In genomic region chr2:180006236-180006635, GRCh38 we compare ENCODE assay signal across 8 cellular contexts. TPM values are rescaled to one million over a fixed set of nuclear protein-coding genes. Genes with fewer than 3 reads are reported as not detected.
A peak's percentile ranks its signal among the peaks of the same experiment; 100 is the strongest.
DNase-seq lines count a peak whose midpoint lies in the region; ATAC-seq and TF ChIP-seq lines count a peak whose summit lies in the region.

No MANE protein-coding gene starts in this region.

- TF ChIP-seq CTCF in AG09309 (IDR thresholded peaks at IDR 0.05; ENCODE audit: control insufficient read depth, insufficient read depth, low read depth, low read length, missing control alignments) (no peak), mammary epithelial cell (conservative IDR thresholded peaks at IDR 0.05 in 1 of 2, IDR thresholded peaks at IDR 0.05 in 1 of 2; ENCODE audit: extremely low read depth in 1 of 2, insufficient read depth in 1 of 2, low read depth in 1 of 2, low read length in 2 of 2) (no peak)

- H2AFZ ChIP-seq in Karpas-422 (ENCODE audit: low read length) (no peak overlapping the region), mammary epithelial cell (ENCODE audit: low read depth, low read length) (peak overlapping the region; percentile 87)

- DNase-seq in AG09309 (ENCODE audit: low read depth) (no peak), Karpas-422 (peak; percentile 46), mammary epithelial cell (no peak), NCI-H524 (lab: John Stamatoyannopoulos, UW) (no peak), UCSD-AML1 (lab: John Stamatoyannopoulos, UW; ENCODE audit: unreplicated experiment) (no peak)

- H3K4me2 ChIP-seq in Karpas-422 (ENCODE audit: low read depth, low read length, poor library complexity, severe bottlenecking), result peak overlapping the region; percentile 76
- peak overlapping the region; percentile 83 for H3K4me2 ChIP-seq in mammary epithelial cell (ENCODE audit: insufficient read depth, low read depth, low read length)

- H3K4me1 ChIP-seq in Karpas-422 (ENCODE audit: low read length), result peaks cover 22% of the 10 kb centered on the region
- H3K4me1 ChIP-seq in mammary epithelial cell (ENCODE audit: insufficient read depth, low read length), result peaks cover 15% of the 10 kb centered on the region
- H3K4me1 ChIP-seq in muscle layer of colon (ENCODE audit: insufficient read depth, low read length), result peaks cover 10% of the 10 kb centered on the region

- H3K9me2 ChIP-seq in Karpas-422 (replicated peaks; ENCODE audit: insufficient read depth, low read length), result no peaks in the 10 kb centered on the region

- H3K9me3 ChIP-seq in Karpas-422 (ENCODE audit: low read length) (no peaks in the 10 kb centered on the region), mammary epithelial cell (replicated peaks; ENCODE audit: insufficient read depth, low read length) (no peaks in the 10 kb centered on the region), muscle layer of colon (ENCODE audit: low read length) (no peaks in the 10 kb centered on the region)

- H3K27ac ChIP-seq in Karpas-422 (ENCODE audit: low read length) (peak overlapping the region; percentile 75; the same call in 1 of the 2 replicates), mammary epithelial cell (ENCODE audit: insufficient read depth, low read depth, low read length) (peak overlapping the region; percentile 97), muscle layer of colon (ENCODE audit: low read depth, low read length) (peak overlapping the region; percentile 81)

- H3K9ac ChIP-seq in Karpas-422 (ENCODE audit: low read length) (peak overlapping the region; percentile 85), mammary epithelial cell (ENCODE audit: insufficient read depth, low read length) (peak overlapping the region; percentile 83), muscle layer of colon (ENCODE audit: low read length) (peak overlapping the region; percentile 81)

- intact Hi-C loops in mammary epithelial cell (cut with micrococcal nuclease), result no loop called here

- in situ Hi-C loops in mammary epithelial cell (cut with MboI; ENCODE audit: low sequenced_read_pairs in 2 of 2), result no loop called here

- 3% methylated on average over 7 of the region's 7 CpGs for WGBS in mammary epithelial cell (ENCODE audit: low coverage, missing lambda C conversion rate)

- TSS peak; percentile 47 for BruUV-seq in mammary epithelial cell (replicated peaks; lab: Mats Ljungman, UMichigan)

- dilution Hi-C loops in mammary epithelial cell (cut with HindIII; ENCODE audit: low sequenced_read_pairs), result no loop called here

- H3K79me2 ChIP-seq in Karpas-422 (ENCODE audit: low read length) (peaks cover 56% of the 10 kb centered on the region), mammary epithelial cell (ENCODE audit: insufficient read depth, low read length) (peaks cover 56% of the 10 kb centered on the region)

- peak overlapping the region; percentile 92 for H3K4me3 ChIP-seq in AG09309 (ENCODE audit: control insufficient read depth, low read depth, low read length)
- peak overlapping the region; percentile 88 for H3K4me3 ChIP-seq in Karpas-422 (ENCODE audit: low read length)
- H3K4me3 ChIP-seq in mammary epithelial cell (replicated peaks in 1 of 3; ENCODE audit: insufficient read depth in 1 of 3, low read depth in 2 of 3, low read length in 3 of 3), result peak overlapping the region; percentile 65 to 98 (median 82)
- peak overlapping the region; percentile 55 to 91 for H3K4me3 ChIP-seq in muscle layer of colon (ENCODE audit: low read depth in 1 of 2, low read length in 2 of 2)

- ATAC-seq in HG03432 (IDR thresholded peaks at IDR 0.05; ENCODE audit: unreplicated experiment) (no peak), GM18520 (IDR thresholded peaks at IDR 0.05; ENCODE audit: unreplicated experiment) (no peak)

- CTCF ChIA-PET in mammary epithelial cell (lab: Charles Lee; ENCODE audit: low non-redundant PET), result no interaction called here

- H4K20me1 ChIP-seq in Karpas-422 (ENCODE audit: insufficient read depth, low read depth, low read length), result no peaks in the 10 kb centered on the region; the same call in 1 of the 2 replicates
- no peaks in the 10 kb centered on the region for H4K20me1 ChIP-seq in mammary epithelial cell (ENCODE audit: insufficient read depth, low read length)

- H3K27me3 ChIP-seq in Karpas-422 (ENCODE audit: low read length) (no peaks in the 10 kb centered on the region), mammary epithelial cell (ENCODE audit: insufficient read depth, low read length) (no peaks in the 10 kb centered on the region), muscle layer of colon (ENCODE audit: control insufficient read depth in 1 of 2, insufficient read depth in 2 of 2, low read length in 2 of 2) (no peaks in the 10 kb centered on the region)

- H3K36me3 ChIP-seq in Karpas-422 (ENCODE audit: insufficient read depth, low read length) (peaks cover 3% of the 10 kb centered on the region; the same call in 1 of the 2 replicates), mammary epithelial cell (ENCODE audit: insufficient read depth, low read length) (no peaks in the 10 kb centered on the region), muscle layer of colon (ENCODE audit: insufficient read depth, low read length) (no peaks in the 10 kb centered on the region)

RNA-seq across cellular contexts. Expression of gene CWC22, which starts 0.9 kb away (rescaled TPM):
- 19.3 and 23.7 TPM in 2 replicates for total RNA-seq in Karpas-422 (2014; rRNA removed; shearing (Covaris generic); ENCODE audit: low replicate concordance)
- total RNA-seq in mammary epithelial cell, result 10 to 100 TPM; 10.8 to 17.4 TPM
- polyA plus RNA-seq in mammary epithelial cell, result 2.4 TPM
- 2.2 TPM for polyA minus RNA-seq in mammary epithelial cell
